Comparison of ENCODE assay signal across 9 cellular contexts in the genomic region with DNA sequence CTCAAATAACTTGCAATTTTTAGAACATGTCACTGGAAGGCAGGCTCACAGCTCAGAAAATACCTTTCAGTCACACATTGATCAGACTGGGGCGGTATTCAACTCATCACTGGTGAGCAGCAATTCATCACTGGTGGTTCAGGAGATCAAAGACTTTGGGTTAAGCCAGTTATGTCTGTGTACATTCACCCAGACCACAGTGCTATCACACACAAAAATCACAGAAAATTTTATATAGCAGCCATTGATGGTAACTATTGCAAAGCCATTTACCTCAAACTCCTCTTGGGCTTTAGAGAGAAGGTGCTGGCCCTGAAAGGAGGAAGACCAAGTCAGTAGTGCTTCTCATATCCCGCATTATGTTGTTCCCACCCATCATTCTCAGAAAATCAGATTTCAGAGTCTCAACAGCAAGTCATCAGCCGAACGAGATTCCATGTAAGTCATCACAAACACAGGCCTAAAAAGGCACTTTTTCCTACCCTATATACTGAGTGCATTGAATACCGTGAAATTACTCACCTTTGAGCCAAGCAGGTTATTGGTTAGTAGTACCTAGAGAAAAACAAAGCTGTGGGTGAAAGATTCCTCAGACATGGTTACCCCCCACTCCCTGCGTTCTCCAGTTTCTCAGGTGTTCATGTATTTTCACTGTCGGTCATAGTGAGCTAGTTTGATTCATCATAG. TPM values are rescaled to one million over a fixed set of nuclear protein-coding genes. Genes with fewer than 3 reads are reported as not detected.
A peak's percentile ranks its signal among the peaks of the same experiment; 100 is the strongest.
DNase-seq lines count a peak whose midpoint lies in the region; ATAC-seq and TF ChIP-seq lines count a peak whose summit lies in the region.
"Had no signal": no experiment of that assay in that cellular context is flagged by ENCODE, and none has a peak within 500 bp of the region (broad histone marks: within the 10 kb centered on the region; RNA-seq: fewer than 3 reads in every experiment).

No MANE protein-coding gene starts in this region.

- peaks cover 22 to 72% (median 52%) of the 10 kb centered on the region in 6 donors for H3K4me1 ChIP-seq in spleen

- no peak for DNase-seq in activated T-cell treated with anti-CD3 and anti-CD28 coated beads, Interleukin-2, amount 50 U/mL, for 4 hours
- DNase-seq in activated T-cell treated with anti-CD3 and anti-CD28 coated beads, Interleukin-2, amount 50 U/mL, for 1 hour, result no peak
- DNase-seq in T-helper 22 cell (ENCODE audit: low read depth), result peak; percentile 26
- no peak for DNase-seq in fibroblast of mammary gland (ENCODE audit: low read depth)
- no peak for DNase-seq in spleen
- no peak for DNase-seq in OCI-M2 (lab: John Stamatoyannopoulos, UW; ENCODE audit: unreplicated experiment)
- DNase-seq in nucleus accumbens (lab: John Stamatoyannopoulos, UW), result no peak
- DNase-seq in EL, result no peak

- no peaks in the 10 kb centered on the region for H3K27me3 ChIP-seq in spleen (replicated peaks in 1 of 7)

- TF ChIP-seq CTCF in fibroblast of mammary gland (conservative IDR thresholded peaks at IDR 0.05; ENCODE audit: control insufficient read depth, insufficient read depth, low read depth, low read length), result no peak
- TF ChIP-seq CTCF in spleen (IDR thresholded peaks at IDR 0.05 in 8 of 11, conservative IDR thresholded peaks at IDR 0.05 in 3 of 11), result no peak

- peak; percentile 6 to 16 for ATAC-seq in activated T-cell treated with anti-CD3 and anti-CD28 coated beads, Interleukin-2, amount 50 U/mL, for 4 hours

- TF ChIP-seq POLR2A in spleen (IDR thresholded peaks at IDR 0.05), result no peak

- H3K27ac ChIP-seq in spleen, result peak overlapping the region in 4 of 8 donors; percentile 85 to 90 (median 88)

- peak overlapping the region; percentile 71 for H3K4me3 ChIP-seq in fibroblast of mammary gland (ENCODE audit: control insufficient read depth, low read depth, low read length)
- peak overlapping the region in 6 of 8 donors; percentile 61 to 95 (median 86) for H3K4me3 ChIP-seq in spleen

- H3K4me1 Mint-ChIP-seq in activated T-cell treated with anti-CD3 and anti-CD28 coated beads, Interleukin-2, amount 50 U/mL, for 4 hours (ENCODE audit: low read depth), result peaks cover 47% of the 10 kb centered on the region

- intact Hi-C loops in spleen (cut with DNase I; ENCODE audit: low total_unique reads), result no loop called here

- H3K9me3 ChIP-seq in spleen, result no peaks in the 10 kb centered on the region

- H3K36me3 Mint-ChIP-seq in activated T-cell treated with anti-CD3 and anti-CD28 coated beads, Interleukin-2, amount 50 U/mL, for 4 hours (ENCODE audit: insufficient read depth), result peaks cover 40% of the 10 kb centered on the region

- H3K4me3 Mint-ChIP-seq in activated T-cell treated with anti-CD3 and anti-CD28 coated beads, Interleukin-2, amount 50 U/mL, for 4 hours, result peak overlapping the region; percentile 97

- H3K36me3 ChIP-seq in spleen, result peaks cover 0 to 39% (median 33%) of the 10 kb centered on the region in 6 donors

- 56 to 60% (median 58%) methylated on average over 7 of the region's 7 CpGs for WGBS in spleen, 5 donors

- H3K9me3 Mint-ChIP-seq in activated T-cell treated with anti-CD3 and anti-CD28 coated beads, Interleukin-2, amount 50 U/mL, for 4 hours, result no peaks in the 10 kb centered on the region

- H3K27me3 Mint-ChIP-seq in activated T-cell treated with anti-CD3 and anti-CD28 coated beads, Interleukin-2, amount 50 U/mL, for 4 hours (ENCODE audit: low read depth), result no peaks in the 10 kb centered on the region

RNA-seq across cellular contexts. Expression of a gene that starts 14.0 kb away (rescaled TPM):
- 100 to 1,000 TPM; 228 to 254 (median 235) TPM for total RNA-seq in activated T-cell treated with anti-CD3 and anti-CD28 coated beads, Interleukin-2, amount 50 U/mL, for 4 hours
- total RNA-seq in spleen, result 10 to 100 TPM; 29.0 to 62.2 (median 46.4) TPM
- 10 to 100 TPM; 56.0 to 66.2 (median 60.1) TPM for polyA plus RNA-seq in spleen

RNA-seq across cellular contexts. Expression of a gene that starts 20.8 kb away (rescaled TPM):
- total RNA-seq in activated T-cell treated with anti-CD3 and anti-CD28 coated beads, Interleukin-2, amount 50 U/mL, for 4 hours, result under 1 TPM; 0.63 to 0.92 (median 0.89) TPM
- not detected for total RNA-seq in spleen
- not detected for polyA plus RNA-seq in spleen
- total RNA-seq: lung microvascular endothelial cell had no signal

RNA-seq across cellular contexts. Expression of a gene that starts 21.6 kb away (rescaled TPM):
- total RNA-seq in activated T-cell treated with anti-CD3 and anti-CD28 coated beads, Interleukin-2, amount 50 U/mL, for 4 hours, result 10 to 100 TPM; 22.3 to 31.6 (median 28.4) TPM
- total RNA-seq in spleen, result 10 to 100 TPM; 40.5 to 50.7 (median 43.7) TPM
- 10 to 100 TPM; 20.9 to 27.0 (median 23.5) TPM for polyA plus RNA-seq in spleen

RNA-seq across cellular contexts. Expression of a gene that starts 27.3 kb away (rescaled TPM):
- 100 to 1,000 TPM; 580 to 683 (median 586) TPM for total RNA-seq in activated T-cell treated with anti-CD3 and anti-CD28 coated beads, Interleukin-2, amount 50 U/mL, for 4 hours
- total RNA-seq in spleen, result 100 to 1,000 TPM; 102 to 138 (median 114) TPM
- polyA plus RNA-seq in spleen, result 10 to 100 TPM; 48.7 to 58.4 (median 52.8) TPM

RNA-seq across cellular contexts. Expression of a gene that starts 48.2 kb away (rescaled TPM):
- 100 to 1,000 TPM; 138 to 180 (median 158) TPM for total RNA-seq in activated T-cell treated with anti-CD3 and anti-CD28 coated beads, Interleukin-2, amount 50 U/mL, for 4 hours
- 100 to 1,000 TPM in 4 of 7 donors, 10 to 100 TPM in 3; 87.7 to 125 (median 118) TPM for total RNA-seq in spleen
- polyA plus RNA-seq in spleen, result 100 to 1,000 TPM in 2 of 3 donors, 10 to 100 TPM in 1; 83.1 to 271 (median 194) TPM
